In genomic region chr12:24903305-24904088, GRCh38 we compare ENCODE assay signal across 8 cellular contexts. TPM values are rescaled to one million over a fixed set of nuclear protein-coding genes. Genes with fewer than 3 reads are reported as not detected.
A peak's percentile ranks its signal among the peaks of the same experiment; 100 is the strongest.
DNase-seq lines count a peak whose midpoint lies in the region; ATAC-seq and TF ChIP-seq lines count a peak whose summit lies in the region.

No MANE protein-coding gene starts in this region.

- no peaks in the 10 kb centered on the region for H3K36me3 Mint-ChIP-seq in natural killer cell

- ATAC-seq in natural killer cell (no peak), HG02763 (IDR thresholded peaks at IDR 0.05; ENCODE audit: unreplicated experiment) (no peak)

- H3K79me2 ChIP-seq in Loucy (ENCODE audit: insufficient read depth, low read length), result peaks cover 80% of the 10 kb centered on the region

- peak overlapping the region; percentile 87 for H3K4me3 ChIP-seq in Loucy (ENCODE audit: low read length, poor library complexity, severe bottlenecking)
- H3K4me3 ChIP-seq in epithelial cell of esophagus (ENCODE audit: low read length), result peak overlapping the region; percentile 58
- H3K4me3 ChIP-seq in HAP-1, result no peak overlapping the region

- peak overlapping the region; percentile 92 for H3K4me2 ChIP-seq in Loucy (ENCODE audit: low read depth, low read length, poor library complexity, severe bottlenecking)

- H3K27ac Mint-ChIP-seq in natural killer cell, result no peak overlapping the region

- in situ Hi-C loops in HAP-1 (cut with MboI; ENCODE audit: low sequenced_read_pairs), result no loop called here

- H3K9me2 ChIP-seq in Loucy (replicated peaks; ENCODE audit: low read depth, low read length), result no peaks in the 10 kb centered on the region

- intact Hi-C loops in natural killer cell (cut with micrococcal nuclease), result no loop called here

- DNase-seq in AG08396 (ENCODE audit: low spot score) (peak; percentile 34), epithelial cell of esophagus (ENCODE audit: low read depth) (no peak), natural killer cell (no peak), HAP-1 (ENCODE audit: low spot score in 2 of 2) (no peak), RWPE1 (ENCODE audit: low spot score) (no peak), DMS53 (lab: John Stamatoyannopoulos, UW) (no peak)

- H3K4me1 ChIP-seq in Loucy (ENCODE audit: insufficient read depth, low read length, poor library complexity, severe bottlenecking) (peaks cover 54% of the 10 kb centered on the region), HAP-1 (peaks cover 29% of the 10 kb centered on the region)

- H3K9ac ChIP-seq in Loucy (ENCODE audit: low read depth, low read length, poor library complexity, severe bottlenecking), result peak overlapping the region; percentile 77

- CTCF ChIA-PET in RWPE1 (lab: Yijun Ruan, JAX), result interaction anchor here (0.5 to 0.6 kb wide), 2 partner anchors 229 to 232 kb away, joined by 3 to 6 read pairs; no protein-coding TSS in a partner anchor

- H3K9me3 Mint-ChIP-seq in natural killer cell, result no peaks in the 10 kb centered on the region

- H3K36me3 ChIP-seq in Loucy (ENCODE audit: insufficient read depth, low read length), result peaks cover 22% of the 10 kb centered on the region; the same call in 1 of the 2 replicates
- peaks cover 4% of the 10 kb centered on the region for H3K36me3 ChIP-seq in HAP-1 (replicated peaks)

- H3K4me1 Mint-ChIP-seq in natural killer cell, result peaks cover 0 to 19% of the 10 kb centered on the region in 2 donors

- no peak for TF ChIP-seq CTCF in Loucy (conservative IDR thresholded peaks at IDR 0.05; ENCODE audit: low read length)
- TF ChIP-seq CTCF in epithelial cell of esophagus (IDR thresholded peaks at IDR 0.05; ENCODE audit: insufficient read depth, low read depth, low read length, missing control alignments), result no peak
- no peak for TF ChIP-seq CTCF in natural killer cell (IDR thresholded peaks at IDR 0.05)
- no peak for TF ChIP-seq CTCF in RWPE1 (conservative IDR thresholded peaks at IDR 0.05; ENCODE audit: low read depth)

- H3F3A ChIP-seq in Loucy (ENCODE audit: low read depth), result peaks cover 2% of the 10 kb centered on the region; the same call in 1 of the 2 replicates

- peaks cover 25% of the 10 kb centered on the region for H4K20me1 ChIP-seq in Loucy (ENCODE audit: insufficient read depth, low read length, poor library complexity, severe bottlenecking)

- POLR2A ChIA-PET in RWPE1 (lab: Yijun Ruan, JAX; ENCODE audit: low non-redundant PET), result no interaction called here

- no peak overlapping the region for H3K27ac ChIP-seq in RWPE1

- H3K9me3 ChIP-seq in Loucy (ENCODE audit: insufficient read depth, low read depth, low read length), result no peaks in the 10 kb centered on the region
- no peaks in the 10 kb centered on the region; the same call in 1 of the 2 replicates for H3K9me3 ChIP-seq in HAP-1

- H2AFZ ChIP-seq in Loucy (ENCODE audit: low read length), result peak overlapping the region; percentile 49

- H3K4me3 Mint-ChIP-seq in natural killer cell, result peak overlapping the region; percentile 45

- H3K27me3 Mint-ChIP-seq in natural killer cell (ENCODE audit: low read depth in 2 of 2), result peaks cover 28 to 31% of the 10 kb centered on the region in 2 donors

- no peaks in the 10 kb centered on the region for H3K27me3 ChIP-seq in Loucy (ENCODE audit: insufficient read depth, low read length, poor library complexity, severe bottlenecking)
- H3K27me3 ChIP-seq in HAP-1 (ENCODE audit: low read depth), result no peaks in the 10 kb centered on the region

RNA-seq across cellular contexts. Expression of gene BCAT1, which starts 45.4 kb away (rescaled TPM):
- 1 to 10 TPM in 2 of 3 donors, under 1 TPM in 1; 0.61 to 4.4 (median 1.3) TPM for total RNA-seq in natural killer cell
